In genomic region chr2:202375006-202375610, GRCh38 we compare ENCODE assay signal across 8 cellular contexts. TPM values are rescaled to one million over a fixed set of nuclear protein-coding genes. Genes with fewer than 3 reads are reported as not detected.
DNase-seq lines count a peak whose midpoint lies in the region; ATAC-seq and TF ChIP-seq lines count a peak whose summit lies in the region.

No MANE protein-coding gene starts in this region.

- TF ChIP-seq CTCF in GM13976 (IDR thresholded peaks at IDR 0.05; ENCODE audit: borderline replicate concordance, control extremely low read depth, extremely low read depth, insufficient read depth, missing control alignments) (no peak), mucosa of descending colon (IDR thresholded peaks at IDR 0.05) (no peak)

- H3K27ac ChIP-seq in epithelial cell of prostate = peak overlapping the region; percentile 97

- H3K36me3 ChIP-seq in mucosa of descending colon (ENCODE audit: low read depth) = no peaks in the 10 kb centered on the region

- ATAC-seq in mucosa of descending colon = peak; percentile 0

- in situ Hi-C loops in GM13976 (cut with MboI; ENCODE audit: low sequenced_read_pairs, unreplicated experiment) = no loop called here

- intact Hi-C loops in mucosa of descending colon (cut with DNase I, micrococcal nuclease) = loop anchor here in 1 of 2 donors (10.0 kb wide), 1 partner anchor 110 kb away; the partner anchor contains the start of gene NOP58

- H3K4me3 ChIP-seq in mucosa of descending colon = peak overlapping the region; percentile 86

- H3K9me3 ChIP-seq in mucosa of descending colon = no peaks in the 10 kb centered on the region

- DNase-seq in GM13976 (ENCODE audit: low spot score) = peak; percentile 40
- DNase-seq in NCI-H510A (lab: John Stamatoyannopoulos, UW) = peak; percentile 25
- peak; percentile 21 for DNase-seq in activated T-cell treated with anti-CD3 and anti-CD28 coated beads for 24 hours (ENCODE audit: low read depth)
- no peak for DNase-seq in epithelial cell of prostate (ENCODE audit: low read depth, low spot score)
- DNase-seq in mucosa of descending colon = peak; percentile 56 to 71 (median 69)
- DNase-seq in stimulated activated CD8-positive, alpha-beta memory T cell treated with anti-CD3 and anti-CD28 coated beads, Interleukin-2, amount 100 ng/mL, for 48 hours (ENCODE audit: low read depth in 2 of 2) = peak; percentile 35 to 43
- DNase-seq in NCI-H1694 (lab: John Stamatoyannopoulos, UW) = no peak
- DNase-seq in NOMO-1 (lab: John Stamatoyannopoulos, UW; ENCODE audit: unreplicated experiment in 2 of 2) = no peak

- peaks cover 5% of the 10 kb centered on the region for H3K4me1 ChIP-seq in mucosa of descending colon (ENCODE audit: low read depth)

RNA-seq across cellular contexts. Expression of gene BMPR2, which starts 1.0 kb away (rescaled TPM):
- total RNA-seq in mucosa of descending colon = 10 to 100 TPM; 33.9 to 54.5 (median 38.7) TPM

Comparison
In these comparisons a context has a peak if more than half of its experiments do, and no peak if none do; other contexts are left out.
1. DNase-seq: peak in GM13976 (single experiment), NCI-H510A (single experiment), activated T-cell treated with anti-CD3 and anti-CD28 coated beads for 24 hours (single experiment), mucosa of descending colon (3 of 3) and stimulated activated CD8-positive, alpha-beta memory T cell treated with anti-CD3 and anti-CD28 coated beads, Interleukin-2, amount 100 ng/mL, for 48 hours (2 of 2); none in epithelial cell of prostate (single experiment), NCI-H1694 (single experiment) and NOMO-1 (0 of 2).